1 cellular context compared by ENCODE assay signal in genomic region chr10:26503911-26504310, GRCh38.
TF ChIP-seq lines count a peak whose summit lies in the region.

No MANE protein-coding gene starts in this region.

TF ChIP-seq in WTC11, 78 proteins besides CTCF, POLR2A, EP300 and RAD21 (continued from another document):
- TF ChIP-seq ATF6 (CRISPR knock-in tag; IDR thresholded peaks at IDR 0.05) (no peak), E2F1 (CRISPR knock-in tag; IDR thresholded peaks at IDR 0.05) (no peak)
TF ChIP-seq in WTC11: peak in this region for 1.
